ENCODE assay signal across 8 cellular contexts in the genomic region with DNA sequence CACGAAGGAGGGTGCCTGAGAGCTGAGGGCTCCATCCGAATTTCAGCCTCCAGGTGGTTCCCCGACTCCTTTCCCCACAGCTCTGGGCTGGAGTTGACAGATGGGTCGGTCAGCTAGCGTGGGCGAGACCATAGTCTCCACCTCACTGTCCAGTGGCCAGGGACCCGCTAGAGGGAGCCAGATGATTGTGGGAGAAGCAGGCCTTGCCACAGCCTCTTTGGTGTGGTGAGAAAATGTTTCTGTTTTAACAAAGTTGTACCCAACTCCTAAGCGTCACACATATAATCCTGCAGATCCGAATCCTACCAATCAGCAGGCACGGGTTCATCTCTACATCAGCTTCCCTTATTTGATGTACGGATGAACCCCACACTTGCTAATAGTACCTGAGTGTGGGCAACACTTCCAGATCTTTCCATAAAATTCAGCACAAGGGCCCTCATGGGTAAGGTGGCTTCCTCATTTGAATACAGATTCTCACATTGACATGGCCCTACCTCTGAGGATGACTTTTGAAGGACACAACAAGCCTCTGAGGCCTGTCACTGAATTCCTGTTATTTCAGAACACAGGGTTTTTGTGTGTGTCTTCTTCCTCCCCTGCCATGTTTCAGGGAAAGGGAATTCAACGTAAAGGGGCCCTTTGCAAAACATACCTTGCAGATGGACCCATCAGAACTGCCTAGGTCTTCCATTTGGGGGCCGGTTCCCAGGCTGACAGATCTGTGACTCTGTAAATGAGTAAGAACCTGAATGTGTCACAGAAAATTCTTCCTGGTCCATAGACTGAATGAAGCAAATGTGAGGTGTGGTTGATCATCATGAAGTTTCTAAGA.
DNase-seq lines count a peak whose midpoint lies in the region; ATAC-seq, FAIRE-seq and TF ChIP-seq lines count a peak whose summit lies in the region.

No MANE protein-coding gene starts in this region.

- H3K4me1 ChIP-seq in DND-41 (ENCODE audit: insufficient read depth, low read length) (peaks cover 5% of the 10 kb centered on the region), testis (peaks cover 3% of the 10 kb centered on the region)

- no peaks in the 10 kb centered on the region for H4K20me1 ChIP-seq in DND-41 (ENCODE audit: insufficient read depth, low read length)

- no peak overlapping the region for H3K4me3 ChIP-seq in DND-41 (ENCODE audit: low read depth in 1 of 2, low read length in 2 of 2)
- H3K4me3 ChIP-seq in foreskin fibroblast (ENCODE audit: low read depth in 1 of 2, low read length in 2 of 2), result no peak overlapping the region
- H3K4me3 ChIP-seq in testis, result no peak overlapping the region

- H3K27ac ChIP-seq in DND-41 (ENCODE audit: low read length) (no peak overlapping the region), testis (peak overlapping the region; percentile 8 to 52)

- H3K27me3 ChIP-seq in DND-41 (ENCODE audit: insufficient read depth, low read length, poor library complexity), result peaks cover 5% of the 10 kb centered on the region
- no peaks in the 10 kb centered on the region for H3K27me3 ChIP-seq in testis

- intact Hi-C loops in testis (cut with DNase I; ENCODE audit: low total_unique reads), result no loop called here

- 40 to 51% methylated on average over 13 of the region's 13 CpGs for WGBS in testis, 2 donors

- no peaks in the 10 kb centered on the region for H3K79me2 ChIP-seq in DND-41 (ENCODE audit: insufficient read depth, low read length)

- H3K36me3 ChIP-seq in DND-41 (ENCODE audit: insufficient read depth, low read length) (no peaks in the 10 kb centered on the region), testis (ENCODE audit: low read depth, missing control alignments) (no peaks in the 10 kb centered on the region)

- no peak overlapping the region for H2AFZ ChIP-seq in DND-41 (ENCODE audit: low read depth, low read length)

- DNase-seq in DND-41 (peak; percentile 46), HuH-7.5 (ENCODE audit: low spot score) (peak; percentile 79), RCC 7860 (ENCODE audit: low spot score) (peak; percentile 48), foreskin fibroblast (peak; percentile 77 to 92), occipital lobe (lab: John Stamatoyannopoulos, UW) (peak; percentile 53), testis (peak; percentile 89)
- DNase-seq in activated T-helper 1 cell treated with anti-CD3 and anti-CD28 coated beads, Interleukin-2, amount 50 U/mL, for 16 hours (ENCODE audit: low read depth in 1 of 2, low spot score in 1 of 2), result peak; percentile 49 to 65

- TF ChIP-seq CTCF in DND-41 (IDR thresholded peaks at IDR 0.05; ENCODE audit: borderline replicate concordance, extremely low read depth, low read length, poor library complexity, severe bottlenecking) (peak; percentile 80), foreskin fibroblast (IDR thresholded peaks at IDR 0.05; ENCODE audit: low read depth, low read length) (peak; percentile 93), testis (IDR thresholded peaks at IDR 0.05) (peak; percentile 51 to 67 (median 61))

- no peaks in the 10 kb centered on the region for H3K9me3 ChIP-seq in DND-41 (ENCODE audit: insufficient read depth, low read length, severe bottlenecking)
- no peaks in the 10 kb centered on the region for H3K9me3 ChIP-seq in testis

- H3K4me2 ChIP-seq in DND-41 (ENCODE audit: insufficient read depth, low read length), result no peak overlapping the region

- TF ChIP-seq POLR2A in testis (IDR thresholded peaks at IDR 0.05), result no peak

- no peak overlapping the region for H3K9ac ChIP-seq in DND-41 (ENCODE audit: low read depth, low read length)

- no peak for FAIRE-seq in RCC 7860 (lab: Jason Lieb, UNC)

- ATAC-seq in DND-41 (ENCODE audit: insufficient read depth, low read depth) (peak; percentile 76), GM21529 (IDR thresholded peaks at IDR 0.05; ENCODE audit: unreplicated experiment) (peak; percentile 73)
